Comparison of ENCODE assay signal across 10 cellular contexts in the genomic region with DNA sequence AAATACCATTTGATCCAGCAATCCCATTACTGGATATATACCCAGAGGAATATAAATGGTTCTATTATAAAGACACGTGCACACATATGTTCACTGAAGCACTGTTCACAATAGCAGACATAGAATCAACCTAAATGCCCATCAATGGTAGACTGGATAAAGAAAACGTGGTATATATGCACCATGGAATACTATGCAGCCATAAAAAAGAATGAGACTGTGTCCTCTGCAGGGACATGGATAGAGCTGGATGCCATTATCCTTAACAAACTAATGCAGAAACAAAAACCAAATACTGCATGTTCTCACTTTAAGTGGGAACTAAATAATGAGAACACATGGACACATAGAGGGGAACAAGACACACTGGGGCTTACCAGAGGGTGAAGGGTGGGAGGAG. TPM values are rescaled to one million over a fixed set of nuclear protein-coding genes. Genes with fewer than 3 reads are reported as not detected.
"Had no signal": no experiment of that assay in that cellular context is flagged by ENCODE, and none has a peak within 500 bp of the region (broad histone marks: within the 10 kb centered on the region; RNA-seq: fewer than 3 reads in every experiment).

No MANE protein-coding gene starts in this region.

- H3K4me1 ChIP-seq: HAP-1 had no signal

- H3K9ac ChIP-seq: GM23248 had no signal

- H3K4me3 ChIP-seq: GM23248, GM23338, HAP-1 had no signal

- H3K4me1 Mint-ChIP-seq: GM23338, H9 had no signal

- H3K4me3 Mint-ChIP-seq: GM23338, H9, HFFc6 had no signal

- H3K36me3 ChIP-seq: HAP-1 had no signal

- H3K9me3 ChIP-seq: HAP-1 had no signal

- H3K4me2 ChIP-seq: GM23338 had no signal

- H3K27ac ChIP-seq: GM23248 had no signal

- ATAC-seq: GM23338, HCT116 had no signal

- H3K9me3 Mint-ChIP-seq: GM23338, H9, HFFc6 had no signal

- FAIRE-seq: H1 had no signal

- H3K27ac Mint-ChIP-seq: GM23338, H9, HFFc6 had no signal

- DNase-seq: GM23248, GOT3, H7, H9, HCEC 1CT, HFFc6 had no signal

- H2AFZ ChIP-seq: GM23248, GM23338 had no signal

RNA-seq across cellular contexts. Expression of a gene that starts 39.4 kb away (rescaled TPM):
- total RNA-seq: GM23248 had no signal
